ENCODE assay signal across 1 cellular context in the genomic region with DNA sequence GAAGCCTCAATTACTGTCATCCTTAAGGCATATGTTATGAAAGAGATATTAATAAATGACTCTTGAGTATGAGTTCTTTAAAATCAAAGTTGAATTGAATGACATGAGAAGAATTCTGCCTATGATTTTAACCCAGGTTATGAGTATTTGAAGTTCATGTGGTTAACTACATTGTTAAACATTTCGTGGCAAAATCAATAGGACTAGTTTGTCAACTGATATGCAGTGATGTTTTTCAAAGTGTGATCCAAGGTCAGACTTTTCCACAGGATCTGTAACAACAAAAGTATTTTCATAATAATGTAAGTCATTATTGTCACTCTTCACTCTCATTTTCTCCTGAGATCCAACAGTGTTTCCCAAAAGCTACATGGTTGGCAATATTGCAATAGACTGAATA.
TF ChIP-seq lines count a peak whose summit lies in the region.

No MANE protein-coding gene starts in this region.

TF ChIP-seq in HepG2, 621 proteins besides CTCF, POLR2A, EP300 and RAD21 (continued from another document and continues in another):
- TF ChIP-seq, protein P1, sequence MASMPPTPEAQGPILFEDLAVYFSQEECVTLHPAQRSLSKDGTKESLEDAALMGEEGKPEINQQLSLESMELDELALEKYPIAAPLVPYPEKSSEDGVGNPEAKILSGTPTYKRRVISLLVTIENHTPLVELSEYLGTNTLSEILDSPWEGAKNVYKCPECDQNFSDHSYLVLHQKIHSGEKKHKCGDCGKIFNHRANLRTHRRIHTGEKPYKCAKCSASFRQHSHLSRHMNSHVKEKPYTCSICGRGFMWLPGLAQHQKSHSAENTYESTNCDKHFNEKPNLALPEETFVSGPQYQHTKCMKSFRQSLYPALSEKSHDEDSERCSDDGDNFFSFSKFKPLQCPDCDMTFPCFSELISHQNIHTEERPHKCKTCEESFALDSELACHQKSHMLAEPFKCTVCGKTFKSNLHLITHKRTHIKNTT (CRISPR knock-in tag; IDR thresholded peaks at IDR 0.05), result no peak
- TF ChIP-seq SALL1 (CRISPR knock-in tag; IDR thresholded peaks at IDR 0.05), result peak; percentile 28; the same call in 1 of the 2 replicates
- TF ChIP-seq, protein P2, sequence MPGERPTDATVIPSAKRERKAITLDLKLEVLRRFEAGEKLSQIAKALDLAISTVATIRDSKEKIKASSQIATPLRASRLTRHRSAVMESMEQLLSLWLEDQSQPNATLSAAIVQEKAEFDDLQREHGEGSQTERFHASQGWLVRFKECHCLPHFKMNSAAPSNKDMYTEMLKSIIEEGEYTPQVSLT (CRISPR knock-in tag; IDR thresholded peaks at IDR 0.05; ENCODE audit: borderline replicate concordance, low read depth), result no peak
- TF ChIP-seq, protein P3, sequence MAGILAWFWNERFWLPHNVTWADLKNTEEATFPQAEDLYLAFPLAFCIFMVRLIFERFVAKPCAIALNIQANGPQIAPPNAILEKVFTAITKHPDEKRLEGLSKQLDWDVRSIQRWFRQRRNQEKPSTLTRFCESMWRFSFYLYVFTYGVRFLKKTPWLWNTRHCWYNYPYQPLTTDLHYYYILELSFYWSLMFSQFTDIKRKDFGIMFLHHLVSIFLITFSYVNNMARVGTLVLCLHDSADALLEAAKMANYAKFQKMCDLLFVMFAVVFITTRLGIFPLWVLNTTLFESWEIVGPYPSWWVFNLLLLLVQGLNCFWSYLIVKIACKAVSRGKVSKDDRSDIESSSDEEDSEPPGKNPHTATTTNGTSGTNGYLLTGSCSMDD (CRISPR knock-in tag; IDR thresholded peaks at IDR 0.05), result no peak
- TF ChIP-seq EHMT2 (IDR thresholded peaks at IDR 0.05; ENCODE audit: borderline replicate concordance, low read depth, low read length), result no peak
- TF ChIP-seq, protein P4, sequence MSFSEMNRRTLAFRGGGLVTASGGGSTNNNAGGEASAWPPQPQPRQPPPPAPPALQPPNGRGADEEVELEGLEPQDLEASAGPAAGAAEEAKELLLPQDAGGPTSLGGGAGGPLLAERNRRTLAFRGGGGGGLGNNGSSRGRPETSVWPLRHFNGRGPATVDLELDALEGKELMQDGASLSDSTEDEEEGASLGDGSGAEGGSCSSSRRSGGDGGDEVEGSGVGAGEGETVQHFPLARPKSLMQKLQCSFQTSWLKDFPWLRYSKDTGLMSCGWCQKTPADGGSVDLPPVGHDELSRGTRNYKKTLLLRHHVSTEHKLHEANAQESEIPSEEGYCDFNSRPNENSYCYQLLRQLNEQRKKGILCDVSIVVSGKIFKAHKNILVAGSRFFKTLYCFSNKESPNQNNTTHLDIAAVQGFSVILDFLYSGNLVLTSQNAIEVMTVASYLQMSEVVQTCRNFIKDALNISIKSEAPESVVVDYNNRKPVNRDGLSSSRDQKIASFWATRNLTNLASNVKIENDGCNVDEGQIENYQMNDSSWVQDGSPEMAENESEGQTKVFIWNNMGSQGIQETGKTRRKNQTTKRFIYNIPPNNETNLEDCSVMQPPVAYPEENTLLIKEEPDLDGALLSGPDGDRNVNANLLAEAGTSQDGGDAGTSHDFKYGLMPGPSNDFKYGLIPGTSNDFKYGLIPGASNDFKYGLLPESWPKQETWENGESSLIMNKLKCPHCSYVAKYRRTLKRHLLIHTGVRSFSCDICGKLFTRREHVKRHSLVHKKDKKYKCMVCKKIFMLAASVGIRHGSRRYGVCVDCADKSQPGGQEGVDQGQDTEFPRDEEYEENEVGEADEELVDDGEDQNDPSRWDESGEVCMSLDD (CRISPR knock-in tag; IDR thresholded peaks at IDR 0.05; ENCODE audit: borderline replicate concordance), result no peak
- TF ChIP-seq, protein P5, sequence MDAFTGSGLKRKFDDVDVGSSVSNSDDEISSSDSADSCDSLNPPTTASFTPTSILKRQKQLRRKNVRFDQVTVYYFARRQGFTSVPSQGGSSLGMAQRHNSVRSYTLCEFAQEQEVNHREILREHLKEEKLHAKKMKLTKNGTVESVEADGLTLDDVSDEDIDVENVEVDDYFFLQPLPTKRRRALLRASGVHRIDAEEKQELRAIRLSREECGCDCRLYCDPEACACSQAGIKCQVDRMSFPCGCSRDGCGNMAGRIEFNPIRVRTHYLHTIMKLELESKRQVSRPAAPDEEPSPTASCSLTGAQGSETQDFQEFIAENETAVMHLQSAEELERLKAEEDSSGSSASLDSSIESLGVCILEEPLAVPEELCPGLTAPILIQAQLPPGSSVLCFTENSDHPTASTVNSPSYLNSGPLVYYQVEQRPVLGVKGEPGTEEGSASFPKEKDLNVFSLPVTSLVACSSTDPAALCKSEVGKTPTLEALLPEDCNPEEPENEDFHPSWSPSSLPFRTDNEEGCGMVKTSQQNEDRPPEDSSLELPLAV (CRISPR knock-in tag; conservative IDR thresholded peaks at IDR 0.05; ENCODE audit: low read depth), result no peak
- no peak for TF ChIP-seq JUND (CRISPR knock-in tag; IDR thresholded peaks at IDR 0.05)
- no peak for TF ChIP-seq ZNF138 (CRISPR knock-in tag; IDR thresholded peaks at IDR 0.05; ENCODE audit: low read depth)
- no peak for TF ChIP-seq ZNF891 (CRISPR knock-in tag; IDR thresholded peaks at IDR 0.05)
- TF ChIP-seq TMF1 (CRISPR knock-in tag; IDR thresholded peaks at IDR 0.05; ENCODE audit: low read depth), result no peak
- TF ChIP-seq NCOA2 (CRISPR knock-in tag; IDR thresholded peaks at IDR 0.05), result peak; percentile 78
- TF ChIP-seq, protein P6, sequence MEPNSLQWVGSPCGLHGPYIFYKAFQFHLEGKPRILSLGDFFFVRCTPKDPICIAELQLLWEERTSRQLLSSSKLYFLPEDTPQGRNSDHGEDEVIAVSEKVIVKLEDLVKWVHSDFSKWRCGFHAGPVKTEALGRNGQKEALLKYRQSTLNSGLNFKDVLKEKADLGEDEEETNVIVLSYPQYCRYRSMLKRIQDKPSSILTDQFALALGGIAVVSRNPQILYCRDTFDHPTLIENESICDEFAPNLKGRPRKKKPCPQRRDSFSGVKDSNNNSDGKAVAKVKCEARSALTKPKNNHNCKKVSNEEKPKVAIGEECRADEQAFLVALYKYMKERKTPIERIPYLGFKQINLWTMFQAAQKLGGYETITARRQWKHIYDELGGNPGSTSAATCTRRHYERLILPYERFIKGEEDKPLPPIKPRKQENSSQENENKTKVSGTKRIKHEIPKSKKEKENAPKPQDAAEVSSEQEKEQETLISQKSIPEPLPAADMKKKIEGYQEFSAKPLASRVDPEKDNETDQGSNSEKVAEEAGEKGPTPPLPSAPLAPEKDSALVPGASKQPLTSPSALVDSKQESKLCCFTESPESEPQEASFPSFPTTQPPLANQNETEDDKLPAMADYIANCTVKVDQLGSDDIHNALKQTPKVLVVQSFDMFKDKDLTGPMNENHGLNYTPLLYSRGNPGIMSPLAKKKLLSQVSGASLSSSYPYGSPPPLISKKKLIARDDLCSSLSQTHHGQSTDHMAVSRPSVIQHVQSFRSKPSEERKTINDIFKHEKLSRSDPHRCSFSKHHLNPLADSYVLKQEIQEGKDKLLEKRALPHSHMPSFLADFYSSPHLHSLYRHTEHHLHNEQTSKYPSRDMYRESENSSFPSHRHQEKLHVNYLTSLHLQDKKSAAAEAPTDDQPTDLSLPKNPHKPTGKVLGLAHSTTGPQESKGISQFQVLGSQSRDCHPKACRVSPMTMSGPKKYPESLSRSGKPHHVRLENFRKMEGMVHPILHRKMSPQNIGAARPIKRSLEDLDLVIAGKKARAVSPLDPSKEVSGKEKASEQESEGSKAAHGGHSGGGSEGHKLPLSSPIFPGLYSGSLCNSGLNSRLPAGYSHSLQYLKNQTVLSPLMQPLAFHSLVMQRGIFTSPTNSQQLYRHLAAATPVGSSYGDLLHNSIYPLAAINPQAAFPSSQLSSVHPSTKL (CRISPR knock-in tag; IDR thresholded peaks at IDR 0.05), result peak; percentile 91
- TF ChIP-seq, protein P7, sequence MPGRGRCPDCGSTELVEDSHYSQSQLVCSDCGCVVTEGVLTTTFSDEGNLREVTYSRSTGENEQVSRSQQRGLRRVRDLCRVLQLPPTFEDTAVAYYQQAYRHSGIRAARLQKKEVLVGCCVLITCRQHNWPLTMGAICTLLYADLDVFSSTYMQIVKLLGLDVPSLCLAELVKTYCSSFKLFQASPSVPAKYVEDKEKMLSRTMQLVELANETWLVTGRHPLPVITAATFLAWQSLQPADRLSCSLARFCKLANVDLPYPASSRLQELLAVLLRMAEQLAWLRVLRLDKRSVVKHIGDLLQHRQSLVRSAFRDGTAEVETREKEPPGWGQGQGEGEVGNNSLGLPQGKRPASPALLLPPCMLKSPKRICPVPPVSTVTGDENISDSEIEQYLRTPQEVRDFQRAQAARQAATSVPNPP (CRISPR knock-in tag; IDR thresholded peaks at IDR 0.05), result no peak
- TF ChIP-seq, protein P8, sequence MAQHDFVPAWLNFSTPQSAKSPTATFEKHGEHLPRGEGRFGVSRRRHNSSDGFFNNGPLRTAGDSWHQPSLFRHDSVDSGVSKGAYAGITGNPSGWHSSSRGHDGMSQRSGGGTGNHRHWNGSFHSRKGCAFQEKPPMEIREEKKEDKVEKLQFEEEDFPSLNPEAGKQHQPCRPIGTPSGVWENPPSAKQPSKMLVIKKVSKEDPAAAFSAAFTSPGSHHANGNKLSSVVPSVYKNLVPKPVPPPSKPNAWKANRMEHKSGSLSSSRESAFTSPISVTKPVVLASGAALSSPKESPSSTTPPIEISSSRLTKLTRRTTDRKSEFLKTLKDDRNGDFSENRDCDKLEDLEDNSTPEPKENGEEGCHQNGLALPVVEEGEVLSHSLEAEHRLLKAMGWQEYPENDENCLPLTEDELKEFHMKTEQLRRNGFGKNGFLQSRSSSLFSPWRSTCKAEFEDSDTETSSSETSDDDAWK (CRISPR knock-in tag; IDR thresholded peaks at IDR 0.05), result no peak
- no peak for TF ChIP-seq ZNF709 (CRISPR knock-in tag; IDR thresholded peaks at IDR 0.05)
- peak; percentile 66; the same call in 1 of the 2 replicates for TF ChIP-seq FOXJ3 (CRISPR knock-in tag; IDR thresholded peaks at IDR 0.05; ENCODE audit: borderline replicate concordance)
- peak; percentile 83 for TF ChIP-seq TBX3 (IDR thresholded peaks at IDR 0.05; ENCODE audit: borderline replicate concordance)
- TF ChIP-seq MED13 (CRISPR knock-in tag; IDR thresholded peaks at IDR 0.05), result no peak
- TF ChIP-seq SOX5 (CRISPR knock-in tag; IDR thresholded peaks at IDR 0.05; ENCODE audit: borderline replicate concordance), result peak; percentile 94
- TF ChIP-seq HMG20A (CRISPR knock-in tag; IDR thresholded peaks at IDR 0.05; ENCODE audit: borderline replicate concordance), result peak; percentile 79; the same call in 1 of the 2 replicates
- TF ChIP-seq CEBPB (IDR thresholded peaks at IDR 0.05; ENCODE audit: borderline replicate concordance, low read depth, low read length), result no peak
- TF ChIP-seq, protein P9, sequence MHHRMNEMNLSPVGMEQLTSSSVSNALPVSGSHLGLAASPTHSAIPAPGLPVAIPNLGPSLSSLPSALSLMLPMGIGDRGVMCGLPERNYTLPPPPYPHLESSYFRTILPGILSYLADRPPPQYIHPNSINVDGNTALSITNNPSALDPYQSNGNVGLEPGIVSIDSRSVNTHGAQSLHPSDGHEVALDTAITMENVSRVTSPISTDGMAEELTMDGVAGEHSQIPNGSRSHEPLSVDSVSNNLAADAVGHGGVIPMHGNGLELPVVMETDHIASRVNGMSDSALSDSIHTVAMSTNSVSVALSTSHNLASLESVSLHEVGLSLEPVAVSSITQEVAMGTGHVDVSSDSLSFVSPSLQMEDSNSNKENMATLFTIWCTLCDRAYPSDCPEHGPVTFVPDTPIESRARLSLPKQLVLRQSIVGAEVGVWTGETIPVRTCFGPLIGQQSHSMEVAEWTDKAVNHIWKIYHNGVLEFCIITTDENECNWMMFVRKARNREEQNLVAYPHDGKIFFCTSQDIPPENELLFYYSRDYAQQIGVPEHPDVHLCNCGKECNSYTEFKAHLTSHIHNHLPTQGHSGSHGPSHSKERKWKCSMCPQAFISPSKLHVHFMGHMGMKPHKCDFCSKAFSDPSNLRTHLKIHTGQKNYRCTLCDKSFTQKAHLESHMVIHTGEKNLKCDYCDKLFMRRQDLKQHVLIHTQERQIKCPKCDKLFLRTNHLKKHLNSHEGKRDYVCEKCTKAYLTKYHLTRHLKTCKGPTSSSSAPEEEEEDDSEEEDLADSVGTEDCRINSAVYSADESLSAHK (CRISPR knock-in tag; IDR thresholded peaks at IDR 0.05; ENCODE audit: borderline replicate concordance), result no peak
- peak; percentile 75 for TF ChIP-seq GFI1 (CRISPR knock-in tag; IDR thresholded peaks at IDR 0.05; ENCODE audit: borderline replicate concordance)
- peak; percentile 47; the same call in 1 of the 2 replicates for TF ChIP-seq MIER3 (CRISPR knock-in tag; IDR thresholded peaks at IDR 0.05; ENCODE audit: borderline replicate concordance)
- peak; percentile 14; the same call in 1 of the 2 replicates for TF ChIP-seq SAP130 (CRISPR knock-in tag; IDR thresholded peaks at IDR 0.05; ENCODE audit: low read depth)
- TF ChIP-seq, protein P10, sequence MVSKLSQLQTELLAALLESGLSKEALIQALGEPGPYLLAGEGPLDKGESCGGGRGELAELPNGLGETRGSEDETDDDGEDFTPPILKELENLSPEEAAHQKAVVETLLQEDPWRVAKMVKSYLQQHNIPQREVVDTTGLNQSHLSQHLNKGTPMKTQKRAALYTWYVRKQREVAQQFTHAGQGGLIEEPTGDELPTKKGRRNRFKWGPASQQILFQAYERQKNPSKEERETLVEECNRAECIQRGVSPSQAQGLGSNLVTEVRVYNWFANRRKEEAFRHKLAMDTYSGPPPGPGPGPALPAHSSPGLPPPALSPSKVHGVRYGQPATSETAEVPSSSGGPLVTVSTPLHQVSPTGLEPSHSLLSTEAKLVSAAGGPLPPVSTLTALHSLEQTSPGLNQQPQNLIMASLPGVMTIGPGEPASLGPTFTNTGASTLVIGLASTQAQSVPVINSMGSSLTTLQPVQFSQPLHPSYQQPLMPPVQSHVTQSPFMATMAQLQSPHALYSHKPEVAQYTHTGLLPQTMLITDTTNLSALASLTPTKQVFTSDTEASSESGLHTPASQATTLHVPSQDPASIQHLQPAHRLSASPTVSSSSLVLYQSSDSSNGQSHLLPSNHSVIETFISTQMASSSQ (IDR thresholded peaks at IDR 0.05; ENCODE audit: low read depth), result no peak
- TF ChIP-seq, protein P10 (CRISPR knock-in tag; IDR thresholded peaks at IDR 0.05; ENCODE audit: borderline replicate concordance), result no peak
- TF ChIP-seq CBX1 (IDR thresholded peaks at IDR 0.05; ENCODE audit: low read depth), result no peak
- no peak for TF ChIP-seq DMAP1 (CRISPR knock-in tag; IDR thresholded peaks at IDR 0.05)
- no peak for TF ChIP-seq SMYD3 (CRISPR knock-in tag; IDR thresholded peaks at IDR 0.05)
